In the genomic region with DNA sequence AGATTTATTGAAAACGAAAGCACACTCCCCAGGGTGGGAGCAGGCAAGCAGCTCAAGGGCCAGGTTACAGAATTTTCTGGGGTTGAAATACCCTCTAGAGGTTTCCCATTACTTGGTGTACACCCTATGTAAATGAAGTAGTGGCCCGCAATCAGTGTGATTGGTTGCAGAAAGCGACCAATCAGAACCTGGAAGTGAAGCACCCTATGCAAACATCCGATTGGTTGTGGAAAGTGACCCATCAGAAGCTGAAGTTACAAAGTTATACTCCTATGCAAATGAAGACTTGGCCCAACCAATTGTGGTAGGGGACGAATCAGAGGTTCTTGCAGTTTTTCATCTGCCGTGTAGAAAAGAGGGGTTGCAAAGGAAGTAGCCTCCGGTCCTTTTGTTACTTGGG, we compare ENCODE assay signal across 27 cellular contexts. TPM values are rescaled to one million over a fixed set of nuclear protein-coding genes. Genes with fewer than 3 reads are reported as not detected.
DNase-seq lines count a peak whose midpoint lies in the region; ATAC-seq, FAIRE-seq and TF ChIP-seq lines count a peak whose summit lies in the region.
"Had no signal": no experiment of that assay in that cellular context is flagged by ENCODE, and none has a peak within 500 bp of the region (broad histone marks: within the 10 kb centered on the region; RNA-seq: fewer than 3 reads in every experiment).

No MANE protein-coding gene starts in this region.

- POLR2A ChIA-PET in WTC11 (lab: Charles Lee): no interaction called here

- no peaks in the 10 kb centered on the region for H3K36me3 Mint-ChIP-seq in WTC11
- peaks cover 5% of the 10 kb centered on the region for H3K36me3 Mint-ChIP-seq in memory B cell
- H3K36me3 Mint-ChIP-seq: type B pancreatic cell had no signal

- CTCF ChIA-PET in WTC11 (lab: Charles Lee): interaction anchor here (1.2 to 1.6 kb wide), 3 partner anchors 18 to 52 kb away, joined by 4 to 8 read pairs (median 5); a partner anchor contains a TSS

- no peak overlapping the region for H3K4me3 ChIP-seq in HUES48 (ENCODE audit: low read depth, low read length)
- H3K4me3 ChIP-seq: coronary artery, heart left ventricle, spleen had no signal

- H3K4me1 ChIP-seq in HUES48 (ENCODE audit: control insufficient read depth, insufficient read depth, low read length): 0 out of 2 replicates have a peak, but pooled peaks cover 4% of the 10 kb centered on the region
- H3K4me1 ChIP-seq: heart left ventricle had no signal

- ATAC-seq in WTC11 (peak; percentile 74), memory B cell (ENCODE audit: low read depth) (peak; percentile 38)
- ATAC-seq: activated naive CD8-positive, alpha-beta T cell treated with anti-CD3 and anti-CD28 coated beads, Interleukin-2, amount 50 U/mL, for 24 hours; heart left ventricle; stimulated activated naive CD8-positive, alpha-beta T cell treated with anti-CD3 and anti-CD28 coated beads, Interleukin-15, amount 100 ng/mL, for 72 hours; T-cell had no signal

- H3K27ac Mint-ChIP-seq in WTC11 (0 out of 2 replicates have a peak overlapping the region, but pooled peaks have one; percentile 38), memory B cell (no peak overlapping the region)
- H3K27ac Mint-ChIP-seq: activated CD4-positive, alpha-beta T cell treated with anti-CD3 and anti-CD28 coated beads, Interleukin-2, amount 10 ng/mL, durations not matched to agents 7 days and 5 days; activated naive CD8-positive, alpha-beta T cell treated with anti-CD3 and anti-CD28 coated beads, Interleukin-2, amount 50 U/mL, for 24 hours; stimulated activated naive CD8-positive, alpha-beta T cell treated with anti-CD3 and anti-CD28 coated beads, Interleukin-15, amount 100 ng/mL, for 72 hours; T-cell; type B pancreatic cell had no signal

- H3K4me1 Mint-ChIP-seq in WTC11 (peaks cover 8% of the 10 kb centered on the region), memory B cell (peaks cover 10% of the 10 kb centered on the region)

- TF ChIP-seq CTCF in WTC11 (IDR thresholded peaks at IDR 0.05): no peak

- H3K27ac ChIP-seq in HUES48 (ENCODE audit: low read depth, low read length) (peak overlapping the region; percentile 1), substantia nigra (ENCODE audit: low read depth, low read length, poor library complexity, severe bottlenecking) (no peak overlapping the region)
- H3K27ac ChIP-seq: coronary artery, heart left ventricle had no signal

- no peaks in the 10 kb centered on the region for H3K36me3 ChIP-seq in HUES48 (ENCODE audit: control insufficient read depth, insufficient read depth, low read length)

- no peak overlapping the region for H3K9ac ChIP-seq in HUES48 (ENCODE audit: low read depth, low read length)

- no peak for FAIRE-seq in RCC 7860 (lab: Jason Lieb, UNC)
- FAIRE-seq: islet of Langerhans had no signal

- DNase-seq in Caki2 (ENCODE audit: low read depth): peak; percentile 90
- DNase-seq in WTC11 (ENCODE audit: low spot score): no peak
- no peak for DNase-seq in memory B cell (ENCODE audit: low spot score in 2 of 2)
- no peak for DNase-seq in AG20443 (ENCODE audit: low spot score)
- no peak for DNase-seq in substantia nigra (lab: John Stamatoyannopoulos, UW)
- DNase-seq in NCI-H2029 (lab: John Stamatoyannopoulos, UW): no peak
- DNase-seq in RCC 7860 (ENCODE audit: low spot score): no peak
- DNase-seq: activated CD4-positive, alpha-beta T cell treated with anti-CD3 and anti-CD28 coated beads, Interleukin-2, amount 10 ng/mL, durations not matched to agents 7 days and 5 days; activated CD8-positive, alpha-beta memory T cell treated with anti-CD3 and anti-CD28 coated beads, Interleukin-2, amount 50 U/mL, for 4 hours; activated effector memory CD4-positive, alpha-beta T cell treated with Interleukin-2 at 50 U/mL for 16 hours; activated naive CD8-positive, alpha-beta T cell treated with anti-CD3 and anti-CD28 coated beads, Interleukin-2, amount 50 U/mL, for 24 hours; COR-L47; heart left ventricle; IMR-90; NCI-H2107; NCI-H524 treated with DMSO at 0.1 percent for 48 hours; occipital lobe; retina; SHP77; spleen; stimulated activated CD4-positive, alpha-beta T cell treated with anti-CD3 and anti-CD28 coated beads, Interleukin-4, amount 100 ng/mL, for 24 hours; stimulated activated naive CD8-positive, alpha-beta T cell treated with anti-CD3 and anti-CD28 coated beads, Interleukin-15, amount 100 ng/mL, for 72 hours; T-cell had no signal

- H3K9me3 ChIP-seq in HUES48 (ENCODE audit: control insufficient read depth, insufficient read depth, low read length): no peaks in the 10 kb centered on the region
- H3K9me3 ChIP-seq: heart left ventricle, spleen had no signal

- in situ Hi-C loops in Caki2 (cut with HindIII; ENCODE audit: low pct_unique_long_range_greater_than_20kb, low sequenced_read_pairs): no loop called here

- no peaks in the 10 kb centered on the region for H3K27me3 ChIP-seq in HUES48 (ENCODE audit: control insufficient read depth, insufficient read depth, low read length)
- H3K27me3 ChIP-seq: heart left ventricle, spleen had no signal

- H3K9me3 Mint-ChIP-seq in WTC11: no peaks in the 10 kb centered on the region
- no peaks in the 10 kb centered on the region for H3K9me3 Mint-ChIP-seq in memory B cell
- H3K9me3 Mint-ChIP-seq: activated CD4-positive, alpha-beta T cell treated with anti-CD3 and anti-CD28 coated beads, Interleukin-2, amount 10 ng/mL, durations not matched to agents 7 days and 5 days; activated naive CD8-positive, alpha-beta T cell treated with anti-CD3 and anti-CD28 coated beads, Interleukin-2, amount 50 U/mL, for 24 hours; stimulated activated naive CD8-positive, alpha-beta T cell treated with anti-CD3 and anti-CD28 coated beads, Interleukin-15, amount 100 ng/mL, for 72 hours; T-cell; type B pancreatic cell had no signal

- H3K27me3 Mint-ChIP-seq in WTC11 (ENCODE audit: low read depth) (no peaks in the 10 kb centered on the region), memory B cell (no peaks in the 10 kb centered on the region)
- H3K27me3 Mint-ChIP-seq: activated CD4-positive, alpha-beta T cell treated with anti-CD3 and anti-CD28 coated beads, Interleukin-2, amount 10 ng/mL, durations not matched to agents 7 days and 5 days; activated naive CD8-positive, alpha-beta T cell treated with anti-CD3 and anti-CD28 coated beads, Interleukin-2, amount 50 U/mL, for 24 hours; stimulated activated naive CD8-positive, alpha-beta T cell treated with anti-CD3 and anti-CD28 coated beads, Interleukin-15, amount 100 ng/mL, for 72 hours; T-cell; type B pancreatic cell had no signal

- H3K4me3 Mint-ChIP-seq in WTC11: no peak overlapping the region
- no peak overlapping the region for H3K4me3 Mint-ChIP-seq in memory B cell
- H3K4me3 Mint-ChIP-seq: activated CD4-positive, alpha-beta T cell treated with anti-CD3 and anti-CD28 coated beads, Interleukin-2, amount 10 ng/mL, durations not matched to agents 7 days and 5 days; activated naive CD8-positive, alpha-beta T cell treated with anti-CD3 and anti-CD28 coated beads, Interleukin-2, amount 50 U/mL, for 24 hours; stimulated activated naive CD8-positive, alpha-beta T cell treated with anti-CD3 and anti-CD28 coated beads, Interleukin-15, amount 100 ng/mL, for 72 hours; T-cell; type B pancreatic cell had no signal

TF ChIP-seq in WTC11, 78 proteins besides CTCF, POLR2A, EP300 and RAD21:
- TF ChIP-seq SP1 (CRISPR knock-in tag; conservative IDR thresholded peaks at IDR 0.05): no peak
- TF ChIP-seq, protein P1, sequence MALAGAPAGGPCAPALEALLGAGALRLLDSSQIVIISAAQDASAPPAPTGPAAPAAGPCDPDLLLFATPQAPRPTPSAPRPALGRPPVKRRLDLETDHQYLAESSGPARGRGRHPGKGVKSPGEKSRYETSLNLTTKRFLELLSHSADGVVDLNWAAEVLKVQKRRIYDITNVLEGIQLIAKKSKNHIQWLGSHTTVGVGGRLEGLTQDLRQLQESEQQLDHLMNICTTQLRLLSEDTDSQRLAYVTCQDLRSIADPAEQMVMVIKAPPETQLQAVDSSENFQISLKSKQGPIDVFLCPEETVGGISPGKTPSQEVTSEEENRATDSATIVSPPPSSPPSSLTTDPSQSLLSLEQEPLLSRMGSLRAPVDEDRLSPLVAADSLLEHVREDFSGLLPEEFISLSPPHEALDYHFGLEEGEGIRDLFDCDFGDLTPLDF (CRISPR knock-in tag; IDR thresholded peaks at IDR 0.05): no peak
- TF ChIP-seq, protein P2, sequence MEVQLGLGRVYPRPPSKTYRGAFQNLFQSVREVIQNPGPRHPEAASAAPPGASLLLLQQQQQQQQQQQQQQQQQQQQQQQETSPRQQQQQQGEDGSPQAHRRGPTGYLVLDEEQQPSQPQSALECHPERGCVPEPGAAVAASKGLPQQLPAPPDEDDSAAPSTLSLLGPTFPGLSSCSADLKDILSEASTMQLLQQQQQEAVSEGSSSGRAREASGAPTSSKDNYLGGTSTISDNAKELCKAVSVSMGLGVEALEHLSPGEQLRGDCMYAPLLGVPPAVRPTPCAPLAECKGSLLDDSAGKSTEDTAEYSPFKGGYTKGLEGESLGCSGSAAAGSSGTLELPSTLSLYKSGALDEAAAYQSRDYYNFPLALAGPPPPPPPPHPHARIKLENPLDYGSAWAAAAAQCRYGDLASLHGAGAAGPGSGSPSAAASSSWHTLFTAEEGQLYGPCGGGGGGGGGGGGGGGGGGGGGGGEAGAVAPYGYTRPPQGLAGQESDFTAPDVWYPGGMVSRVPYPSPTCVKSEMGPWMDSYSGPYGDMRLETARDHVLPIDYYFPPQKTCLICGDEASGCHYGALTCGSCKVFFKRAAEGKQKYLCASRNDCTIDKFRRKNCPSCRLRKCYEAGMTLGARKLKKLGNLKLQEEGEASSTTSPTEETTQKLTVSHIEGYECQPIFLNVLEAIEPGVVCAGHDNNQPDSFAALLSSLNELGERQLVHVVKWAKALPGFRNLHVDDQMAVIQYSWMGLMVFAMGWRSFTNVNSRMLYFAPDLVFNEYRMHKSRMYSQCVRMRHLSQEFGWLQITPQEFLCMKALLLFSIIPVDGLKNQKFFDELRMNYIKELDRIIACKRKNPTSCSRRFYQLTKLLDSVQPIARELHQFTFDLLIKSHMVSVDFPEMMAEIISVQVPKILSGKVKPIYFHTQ (CRISPR knock-in tag; IDR thresholded peaks at IDR 0.05): no peak
TF ChIP-seq in WTC11: peak in this region for 0.

RNA-seq across cellular contexts. Expression of a gene that starts 19.2 kb away (rescaled TPM):
- 51.9 and 65.0 TPM in 2 replicates for total RNA-seq in Caki2 (2014; rRNA removed; shearing (Covaris generic); ENCODE audit: low replicate concordance)
- total RNA-seq in WTC11 (2021): 12.3 to 15.6 TPM (median 13.6 TPM) in 3 replicates

RNA-seq across cellular contexts. Expression of a gene that starts 31.2 kb away (rescaled TPM):
- total RNA-seq in Caki2 (2014; rRNA removed; shearing (Covaris generic); ENCODE audit: low replicate concordance): 3.0 and 7.7 TPM in 2 replicates
- 50.5 to 61.4 TPM (median 58.0 TPM) in 3 replicates for total RNA-seq in WTC11 (2021)
